ENCODE assay signal across 13 cellular contexts in genomic region chr1:33260435-33260980, GRCh38. TPM values are rescaled to one million over a fixed set of nuclear protein-coding genes. Genes with fewer than 3 reads are reported as not detected.
A peak's percentile ranks its signal among the peaks of the same experiment; 100 is the strongest.
DNase-seq lines count a peak whose midpoint lies in the region; ATAC-seq and TF ChIP-seq lines count a peak whose summit lies in the region.
"Had no signal": no experiment of that assay in that cellular context is flagged by ENCODE, and none has a peak within 500 bp of the region (broad histone marks: within the 10 kb centered on the region; RNA-seq: fewer than 3 reads in every experiment).

No MANE protein-coding gene starts in this region.

- H3K9me3 ChIP-seq in mucosa of descending colon = no peaks in the 10 kb centered on the region
- H3K9me3 ChIP-seq: gastroesophageal sphincter had no signal

- CTCF ChIA-PET in T-cell (lab: Charles Lee) = no interaction called here

- no peaks in the 10 kb centered on the region for H3K9me3 Mint-ChIP-seq in natural killer cell
- H3K9me3 Mint-ChIP-seq in natural killer cell treated with Interleukin-12 subunit alpha and Interleukin-12 subunit beta and Interleukin-15 and Interleukin-18, amount 100 ng/mL, for 72 hours = no peaks in the 10 kb centered on the region
- peaks cover 4% of the 10 kb centered on the region for H3K9me3 Mint-ChIP-seq in glutamatergic neuron (ENCODE audit: unreplicated experiment)
- H3K9me3 Mint-ChIP-seq in T-cell = no peaks in the 10 kb centered on the region

- no peak overlapping the region for H3K4me3 Mint-ChIP-seq in natural killer cell
- no peak overlapping the region for H3K4me3 Mint-ChIP-seq in natural killer cell treated with Interleukin-12 subunit alpha and Interleukin-12 subunit beta and Interleukin-15 and Interleukin-18, amount 100 ng/mL, for 72 hours
- peak overlapping the region; percentile 22 for H3K4me3 Mint-ChIP-seq in glutamatergic neuron (ENCODE audit: unreplicated experiment)
- H3K4me3 Mint-ChIP-seq in T-cell = peak overlapping the region in 1 of 3 donors; percentile 4

- TF ChIP-seq CTCF in natural killer cell (IDR thresholded peaks at IDR 0.05) = no peak
- TF ChIP-seq CTCF in glutamatergic neuron (IDR thresholded peaks at IDR 0.05; ENCODE audit: partially characterized antibody, unreplicated experiment) = no peak
- TF ChIP-seq CTCF in mucosa of descending colon (IDR thresholded peaks at IDR 0.05) = no peak

- no peak overlapping the region for H3K4me3 ChIP-seq in mucosa of descending colon
- H3K4me3 ChIP-seq: gastroesophageal sphincter had no signal

- no peaks in the 10 kb centered on the region for H3K36me3 ChIP-seq in mucosa of descending colon (ENCODE audit: low read depth)

- H3K27me3 Mint-ChIP-seq in natural killer cell (ENCODE audit: low read depth in 2 of 2) (no peaks in the 10 kb centered on the region), glutamatergic neuron (ENCODE audit: unreplicated experiment) (peaks cover 12% of the 10 kb centered on the region), T-cell (no peaks in the 10 kb centered on the region)
- H3K27me3 Mint-ChIP-seq in natural killer cell treated with Interleukin-12 subunit alpha and Interleukin-12 subunit beta and Interleukin-15 and Interleukin-18, amount 100 ng/mL, for 72 hours = no peaks in the 10 kb centered on the region

- POLR2A ChIA-PET in T-cell (lab: Charles Lee) = no interaction called here

- H3K4me1 ChIP-seq in mucosa of descending colon (ENCODE audit: low read depth) = peaks cover 17% of the 10 kb centered on the region

- no peaks in the 10 kb centered on the region for H3K36me3 Mint-ChIP-seq in natural killer cell
- H3K36me3 Mint-ChIP-seq in natural killer cell treated with Interleukin-12 subunit alpha and Interleukin-12 subunit beta and Interleukin-15 and Interleukin-18, amount 100 ng/mL, for 72 hours = no peaks in the 10 kb centered on the region
- H3K36me3 Mint-ChIP-seq in glutamatergic neuron (ENCODE audit: unreplicated experiment) = no peaks in the 10 kb centered on the region
- H3K36me3 Mint-ChIP-seq in T-cell = no peaks in the 10 kb centered on the region

- intact Hi-C loops in natural killer cell (cut with micrococcal nuclease) (no loop called here), mucosa of descending colon (cut with DNase I, micrococcal nuclease) (no loop called here)

- H3K4me1 Mint-ChIP-seq in natural killer cell (peaks cover 41 to 65% of the 10 kb centered on the region in 2 donors), glutamatergic neuron (ENCODE audit: low read depth, unreplicated experiment) (peaks cover 32% of the 10 kb centered on the region), T-cell (peaks cover 45 to 51% (median 46%) of the 10 kb centered on the region in 3 donors)
- peaks cover 19 to 27% of the 10 kb centered on the region in 2 donors for H3K4me1 Mint-ChIP-seq in natural killer cell treated with Interleukin-12 subunit alpha and Interleukin-12 subunit beta and Interleukin-15 and Interleukin-18, amount 100 ng/mL, for 72 hours (ENCODE audit: low read depth in 2 of 2)

- ATAC-seq in natural killer cell (no peak), HG03354 (IDR thresholded peaks at IDR 0.05; ENCODE audit: poor library complexity, severe bottlenecking, unreplicated experiment) (no peak), mucosa of descending colon (no peak), T-cell (replicated peaks in 1 of 4) (no peak)
- no peak for ATAC-seq in natural killer cell treated with Interleukin-12 subunit alpha and Interleukin-12 subunit beta and Interleukin-15 and Interleukin-18, amount 100 ng/mL, for 72 hours
- ATAC-seq: gastroesophageal sphincter had no signal

- H3K27ac Mint-ChIP-seq in natural killer cell (peak overlapping the region; percentile 2 to 75), glutamatergic neuron (ENCODE audit: unreplicated experiment) (no peak overlapping the region), T-cell (no peak overlapping the region)
- no peak overlapping the region for H3K27ac Mint-ChIP-seq in natural killer cell treated with Interleukin-12 subunit alpha and Interleukin-12 subunit beta and Interleukin-15 and Interleukin-18, amount 100 ng/mL, for 72 hours

- no peak for DNase-seq in natural killer cell
- DNase-seq in natural killer cell treated with Interleukin-12 subunit alpha and Interleukin-12 subunit beta and Interleukin-15 and Interleukin-18, amount 100 ng/mL, for 72 hours (ENCODE audit: low spot score) = no peak
- DNase-seq in NCI-H2171 (lab: John Stamatoyannopoulos, UW) = peak; percentile 75
- no peak for DNase-seq in glutamatergic neuron
- DNase-seq in mucosa of descending colon = no peak
- no peak for DNase-seq in T-cell
- DNase-seq: activated gamma-delta T cell treated with Interleukin-2 at 50 U/mL for 16 hours; islet precursor cell; SHP77 treated with DMSO at 0.1 percent for 48 hours; stimulated activated CD8-positive, alpha-beta memory T cell treated with anti-CD3 and anti-CD28 coated beads, Interleukin-4, amount 100 ng/mL, for 48 hours; T1000 had no signal

RNA-seq across cellular contexts. Expression of gene ZNF362, which starts 4.2 kb away (rescaled TPM):
- 10 to 100 TPM; 34.7 to 39.1 (median 38.3) TPM for total RNA-seq in natural killer cell
- total RNA-seq in natural killer cell treated with Interleukin-12 subunit alpha and Interleukin-12 subunit beta and Interleukin-15 and Interleukin-18, amount 100 ng/mL, for 72 hours = 1 to 10 TPM; 6.7 to 7.5 TPM
- 69.8 TPM for total RNA-seq in glutamatergic neuron (ENCODE audit: unreplicated experiment)
- total RNA-seq in mucosa of descending colon = 10 to 100 TPM; 12.1 to 33.3 (median 13.7) TPM
- total RNA-seq in T-cell = 10 to 100 TPM; 22.9 to 31.4 (median 24.5) TPM

Comparison
In these comparisons a context has a peak if more than half of its experiments do, and no peak if none do; other contexts are left out.
1. H3K27ac Mint-ChIP-seq: peak in natural killer cell (2 of 2); none in natural killer cell treated with Interleukin-12 subunit alpha and Interleukin-12 subunit beta and Interleukin-15 and Interleukin-18, amount 100 ng/mL, for 72 hours (0 of 2), glutamatergic neuron (single experiment) and T-cell (0 of 2).